In the genomic region with DNA sequence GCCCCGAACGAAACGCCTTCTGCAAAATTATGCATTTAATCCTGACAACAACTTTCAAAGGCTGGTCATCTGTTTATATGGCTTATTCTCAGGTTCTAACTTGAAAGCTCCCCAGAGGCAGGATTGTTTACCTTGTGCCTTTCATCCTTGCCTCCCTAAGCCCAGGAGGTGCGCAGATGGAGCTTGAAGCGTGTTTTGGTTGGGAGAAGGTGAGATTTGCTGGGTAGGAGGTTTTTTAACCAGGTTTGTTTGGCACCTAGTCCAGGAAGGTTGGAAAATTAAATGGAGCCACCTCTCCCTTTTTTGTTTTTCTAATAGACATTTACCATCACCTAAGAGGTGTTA, we compare ENCODE assay signal across 8 cellular contexts. TPM values are rescaled to one million over a fixed set of nuclear protein-coding genes. Genes with fewer than 3 reads are reported as not detected.
DNase-seq lines count a peak whose midpoint lies in the region; ATAC-seq and TF ChIP-seq lines count a peak whose summit lies in the region.

No MANE protein-coding gene starts in this region.

- H3K27me3 ChIP-seq in GM23338 (ENCODE audit: insufficient read depth) (no peaks in the 10 kb centered on the region), fibroblast of lung (ENCODE audit: control insufficient read depth, insufficient read depth, low read length) (no peaks in the 10 kb centered on the region), sigmoid colon (no peaks in the 10 kb centered on the region)

- H4K20me1 ChIP-seq in GM23338 (replicated peaks; ENCODE audit: insufficient read depth): peaks cover 5% of the 10 kb centered on the region; the same call in 1 of the 2 replicates
- H4K20me1 ChIP-seq in fibroblast of lung (ENCODE audit: control insufficient read depth, extremely low read depth, insufficient read depth, low read length): no peaks in the 10 kb centered on the region

- H3K4me1 Mint-ChIP-seq in GM23338: peaks cover 25% of the 10 kb centered on the region

- peak overlapping the region; percentile 72; the same call in 1 of the 2 replicates for H3K27ac ChIP-seq in GM23338 (ENCODE audit: low read depth)
- peak overlapping the region; percentile 51 for H3K27ac ChIP-seq in fibroblast of lung (ENCODE audit: insufficient read depth, low read length)
- H3K27ac ChIP-seq in sigmoid colon: peak overlapping the region; percentile 78 to 86 (median 82)

- peak; percentile 39 for DNase-seq in GM23338 (ENCODE audit: low spot score)
- peak; percentile 22 for DNase-seq in RKO (ENCODE audit: low spot score)
- no peak for DNase-seq in fibroblast of lung (ENCODE audit: low read depth in 2 of 2)
- DNase-seq in sigmoid colon: no peak
- DNase-seq in activated CD4-positive, CD25-positive, alpha-beta regulatory T cell treated with anti-CD3 and anti-CD28 coated beads, Interleukin-2, amount 50 U/mL, for 72 hours: no peak
- DNase-seq in NOMO-1 treated with DMSO at 0.1 percent for 48 hours (lab: John Stamatoyannopoulos, UW; ENCODE audit: unreplicated experiment): no peak
- DNase-seq in pons (ENCODE audit: low spot score): no peak
- no peak for DNase-seq in KG1 (lab: John Stamatoyannopoulos, UW)

- TF ChIP-seq EP300 in sigmoid colon (IDR thresholded peaks at IDR 0.05): no peak

- H3K9me3 Mint-ChIP-seq in GM23338: no peaks in the 10 kb centered on the region

- H3K79me2 ChIP-seq in GM23338 (replicated peaks; ENCODE audit: insufficient read depth) (peaks cover 39% of the 10 kb centered on the region), fibroblast of lung (ENCODE audit: control insufficient read depth, insufficient read depth, low read length) (peaks cover 2% of the 10 kb centered on the region)

- no peak for TF ChIP-seq POLR2A in sigmoid colon (IDR thresholded peaks at IDR 0.05)

- peak overlapping the region; percentile 94 for H3K4me3 Mint-ChIP-seq in GM23338

- H3K9me2 ChIP-seq in GM23338 (ENCODE audit: insufficient read depth): no peaks in the 10 kb centered on the region

- H3K4me2 ChIP-seq in GM23338 (peak overlapping the region; percentile 83), fibroblast of lung (ENCODE audit: extremely low read depth, insufficient read depth, low read length) (peak overlapping the region; percentile 92)

- H3K9me3 ChIP-seq in fibroblast of lung (ENCODE audit: control insufficient read depth, insufficient read depth, low read depth, low read length) (no peaks in the 10 kb centered on the region), sigmoid colon (no peaks in the 10 kb centered on the region)

- intact Hi-C loops in sigmoid colon (cut with DNase I): loop anchor here (2.0 to 5.0 kb wide), 3 partner anchors 72 to 236 kb away; a partner anchor contains a TSS

- peaks cover 10% of the 10 kb centered on the region for H3K27me3 Mint-ChIP-seq in GM23338 (ENCODE audit: insufficient read depth, low read depth, poor library complexity)

- 1 to 8% methylated on average over 5 of the region's 5 CpGs for WGBS in sigmoid colon, 2 donors

- peaks cover 8% of the 10 kb centered on the region; the same call in 2 of the 3 replicates for H3K36me3 Mint-ChIP-seq in GM23338 (ENCODE audit: low read depth)

- H3K9ac ChIP-seq in fibroblast of lung (ENCODE audit: insufficient read depth, low read length): peak overlapping the region; percentile 68

- peak overlapping the region; percentile 93 for H2AFZ ChIP-seq in GM23338
- peak overlapping the region; percentile 91 for H2AFZ ChIP-seq in fibroblast of lung (ENCODE audit: low read length)

- H3K27ac Mint-ChIP-seq in GM23338: peak overlapping the region; percentile 94

- no peaks in the 10 kb centered on the region for H3F3A ChIP-seq in GM23338 (replicated peaks; ENCODE audit: low read depth)

- H3K36me3 ChIP-seq in GM23338 (ENCODE audit: insufficient read depth) (peaks cover under 1% of the 10 kb centered on the region; the same call in 1 of the 2 replicates), fibroblast of lung (ENCODE audit: control insufficient read depth, insufficient read depth, low read length) (no peaks in the 10 kb centered on the region), sigmoid colon (peaks cover 0 to 2% (median under 1%) of the 10 kb centered on the region in 4 donors)

- H3K4me3 ChIP-seq in GM23338 (peak overlapping the region; percentile 82), fibroblast of lung (replicated peaks in 1 of 4; ENCODE audit: control extremely low read depth in 1 of 4, insufficient read depth in 1 of 4, low read depth in 3 of 4, low read length in 4 of 4) (peak overlapping the region; percentile 75 to 93 (median 86)), sigmoid colon (peak overlapping the region; percentile 60 to 81 (median 76))

- ATAC-seq in GM23338: peak; percentile 14

- TF ChIP-seq CTCF in GM23338 (conservative IDR thresholded peaks at IDR 0.05; ENCODE audit: low read depth in 2 of 2): no peak
- TF ChIP-seq CTCF in fibroblast of lung (conservative IDR thresholded peaks at IDR 0.05 in 1 of 2, IDR thresholded peaks at IDR 0.05 in 1 of 2; ENCODE audit: low read depth in 1 of 2, low read length in 2 of 2): no peak
- no peak for TF ChIP-seq CTCF in sigmoid colon (IDR thresholded peaks at IDR 0.05)

- peaks cover 14% of the 10 kb centered on the region for H3K4me1 ChIP-seq in GM23338 (ENCODE audit: insufficient read depth)
- H3K4me1 ChIP-seq in fibroblast of lung (ENCODE audit: control insufficient read depth, extremely low read depth, insufficient read depth, low read length): peaks cover 9% of the 10 kb centered on the region
- peaks cover 0 to 26% (median 16%) of the 10 kb centered on the region in 4 donors for H3K4me1 ChIP-seq in sigmoid colon

TF ChIP-seq in GM23338, 12 proteins besides CTCF, POLR2A, EP300 and RAD21 (continues in another document):
- TF ChIP-seq ZNF331 (CRISPR knock-in tag; IDR thresholded peaks at IDR 0.05; ENCODE audit: low read depth) (no peak), NANOG (IDR thresholded peaks at IDR 0.05; ENCODE audit: borderline replicate concordance) (no peak), EZH2 (IDR thresholded peaks at IDR 0.05; ENCODE audit: low read depth, unreplicated experiment) (no peak), CREB1 (CRISPR knock-in tag; IDR thresholded peaks at IDR 0.05; ENCODE audit: low read depth) (no peak)
- TF ChIP-seq, protein P1, sequence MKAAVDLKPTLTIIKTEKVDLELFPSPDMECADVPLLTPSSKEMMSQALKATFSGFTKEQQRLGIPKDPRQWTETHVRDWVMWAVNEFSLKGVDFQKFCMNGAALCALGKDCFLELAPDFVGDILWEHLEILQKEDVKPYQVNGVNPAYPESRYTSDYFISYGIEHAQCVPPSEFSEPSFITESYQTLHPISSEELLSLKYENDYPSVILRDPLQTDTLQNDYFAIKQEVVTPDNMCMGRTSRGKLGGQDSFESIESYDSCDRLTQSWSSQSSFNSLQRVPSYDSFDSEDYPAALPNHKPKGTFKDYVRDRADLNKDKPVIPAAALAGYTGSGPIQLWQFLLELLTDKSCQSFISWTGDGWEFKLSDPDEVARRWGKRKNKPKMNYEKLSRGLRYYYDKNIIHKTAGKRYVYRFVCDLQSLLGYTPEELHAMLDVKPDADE (IDR thresholded peaks at IDR 0.05): no peak

RNA-seq across cellular contexts. Expression of a gene that starts 0.7 kb away (rescaled TPM):
- total RNA-seq in GM23338 (2014; rRNA removed; shearing (Covaris generic)): 25.8 and 27.7 TPM in 2 replicates
- polyA plus RNA-seq in GM23338 (2016; fragmentation: Nextera tagmentation; extraction: Ambion mirVana) (24.1 and 30.0 TPM in 2 replicates), fibroblast of lung (9.8 and 12.3 TPM in 2 replicates), sigmoid colon (10 to 100 TPM in 1 of 3 donors, 1 to 10 TPM in 2; 4.2 to 16.0 (median 5.3) TPM)
- total RNA-seq in fibroblast of lung (14.4 and 15.7 TPM in 2 replicates), sigmoid colon (10 to 100 TPM; 16.1 to 23.0 (median 20.4) TPM)
- 8.7 and 11.6 TPM in 2 replicates for polyA plus RNA-seq in fibroblast of lung (2012)
- 2.8 and 2.9 TPM in 2 replicates for polyA minus RNA-seq in fibroblast of lung (ENCODE audit: low replicate concordance)

Comparison
In these comparisons a context has a peak if more than half of its experiments do, and no peak if none do; other contexts are left out.
1. DNase-seq: peak in GM23338 (single experiment) and RKO (single experiment); none in fibroblast of lung (0 of 2), sigmoid colon (single experiment), activated CD4-positive, CD25-positive, alpha-beta regulatory T cell treated with anti-CD3 and anti-CD28 coated beads, Interleukin-2, amount 50 U/mL, for 72 hours (single experiment), NOMO-1 treated with DMSO at 0.1 percent for 48 hours (single experiment), pons (single experiment) and KG1 (single experiment).
2. Peak in every context shown above with its lines, with median percentiles within 50 percentile points of each other: H3K27ac ChIP-seq and H3K4me3 ChIP-seq.